8 cellular contexts compared by ENCODE assay signal in the genomic region with DNA sequence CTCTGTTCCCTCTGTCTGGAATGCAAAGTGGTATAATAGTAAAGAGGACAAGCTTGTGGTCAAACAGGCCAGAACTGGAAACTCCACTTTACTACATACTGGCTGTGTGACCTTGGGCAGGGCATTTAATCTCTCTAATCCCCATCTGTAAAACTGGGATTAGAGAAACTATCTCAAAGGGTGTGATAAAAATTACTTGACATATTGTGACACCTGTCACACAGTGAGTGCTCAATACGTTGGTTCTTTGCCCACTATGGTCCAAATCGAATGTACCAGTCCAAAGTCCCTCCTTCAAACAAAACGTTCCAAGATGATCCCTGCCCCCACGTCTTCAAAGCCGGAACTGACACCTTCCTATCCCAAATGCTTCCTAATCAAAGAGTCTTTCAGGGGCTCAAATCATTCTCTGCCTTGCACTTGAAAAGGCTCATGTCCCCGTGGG. TPM values are rescaled to one million over a fixed set of nuclear protein-coding genes. Genes with fewer than 3 reads are reported as not detected.
DNase-seq lines count a peak whose midpoint lies in the region; ATAC-seq and TF ChIP-seq lines count a peak whose summit lies in the region.

No MANE protein-coding gene starts in this region.

- no peak overlapping the region; the same call in 1 of the 2 replicates for H3K9ac ChIP-seq in SK-N-SH

- H3K9me3 ChIP-seq in SK-N-SH (no peaks in the 10 kb centered on the region), stomach (no peaks in the 10 kb centered on the region)

- H3K4me1 Mint-ChIP-seq in activated CD8-positive, alpha-beta T cell treated with anti-CD3 and anti-CD28 coated beads for 36 hours (ENCODE audit: low read depth) = peaks cover 20% of the 10 kb centered on the region
- H3K4me1 Mint-ChIP-seq in immature natural killer cell = peaks cover 27 to 28% of the 10 kb centered on the region in 2 donors

- DNase-seq in SK-N-SH (no peak), immature natural killer cell (no peak), stomach (no peak), hypothalamus (lab: John Stamatoyannopoulos, UW) (no peak)
- DNase-seq in activated CD8-positive, alpha-beta T cell treated with anti-CD3 and anti-CD28 coated beads for 36 hours = no peak
- no peak for DNase-seq in stimulated activated CD4-positive, alpha-beta T cell treated with anti-CD3 and anti-CD28 coated beads, Interleukin-15, amount 100 ng/mL, for 24 hours

- H3K9me2 ChIP-seq in SK-N-SH = no peaks in the 10 kb centered on the region

- H3K79me2 ChIP-seq in SK-N-SH (ENCODE audit: insufficient read depth) = no peaks in the 10 kb centered on the region

- POLR2A ChIA-PET in SK-N-SH (lab: Yijun Ruan, JAX) = interaction anchor here (1.5 kb wide), 1 partner anchor 8 kb away, joined by 4 read pairs; no protein-coding TSS in a partner anchor
- POLR2A ChIA-PET in activated CD8-positive, alpha-beta T cell treated with anti-CD3 and anti-CD28 coated beads for 36 hours (lab: Charles Lee) = interaction anchor here (0.8 to 2.7 kb wide), 7 partner anchors 9 to 125 kb away, joined by 3 to 15 read pairs (median 4); a partner anchor contains a TSS

- H3K4me3 ChIP-seq in SK-N-SH (ENCODE audit: low read depth in 2 of 2, low read length in 1 of 2) = peak overlapping the region; percentile 61 to 78
- peak overlapping the region; percentile 52 to 82 (median 66) for H3K4me3 ChIP-seq in stomach

- H3K9me3 Mint-ChIP-seq in activated CD8-positive, alpha-beta T cell treated with anti-CD3 and anti-CD28 coated beads for 36 hours = no peaks in the 10 kb centered on the region
- no peaks in the 10 kb centered on the region for H3K9me3 Mint-ChIP-seq in immature natural killer cell

- H3K27me3 ChIP-seq in SK-N-SH (ENCODE audit: insufficient read depth) (no peaks in the 10 kb centered on the region), stomach (no peaks in the 10 kb centered on the region)

- TF ChIP-seq RAD21 in SK-N-SH (IDR thresholded peaks at IDR 0.05; ENCODE audit: low read length) = no peak

- TF ChIP-seq CTCF in SK-N-SH (IDR thresholded peaks at IDR 0.05) = no peak
- no peak for TF ChIP-seq CTCF in activated CD8-positive, alpha-beta T cell treated with anti-CD3 and anti-CD28 coated beads for 36 hours (IDR thresholded peaks at IDR 0.05)
- no peak for TF ChIP-seq CTCF in stomach (IDR thresholded peaks at IDR 0.05)

- WGBS in SK-N-SH (ENCODE audit: low lambda C conversion rate) = 30% methylated on average over 6 of the region's 6 CpGs
- WGBS in stomach, 5 donors = 26 to 44% (median 35%) methylated on average over 6 of the region's 6 CpGs

- peak overlapping the region; percentile 86 for H3K4me2 ChIP-seq in SK-N-SH

- H3K36me3 ChIP-seq in SK-N-SH (replicated peaks in 1 of 2; ENCODE audit: control insufficient read depth in 1 of 2, insufficient read depth in 2 of 2, low read length in 1 of 2) (no peaks in the 10 kb centered on the region), stomach (peaks cover 5 to 37% (median 30%) of the 10 kb centered on the region in 4 donors)

- no peaks in the 10 kb centered on the region for H4K20me1 ChIP-seq in SK-N-SH (ENCODE audit: insufficient read depth)

- no peaks in the 10 kb centered on the region for H3K27me3 Mint-ChIP-seq in activated CD8-positive, alpha-beta T cell treated with anti-CD3 and anti-CD28 coated beads for 36 hours
- H3K27me3 Mint-ChIP-seq in immature natural killer cell (ENCODE audit: low read depth in 3 of 3) = peaks cover 3 to 11% (median 9%) of the 10 kb centered on the region in 3 donors

- peak overlapping the region; percentile 93 for H3K27ac Mint-ChIP-seq in activated CD8-positive, alpha-beta T cell treated with anti-CD3 and anti-CD28 coated beads for 36 hours
- peak overlapping the region; percentile 92 to 98 (median 96) for H3K27ac Mint-ChIP-seq in immature natural killer cell

- H3K36me3 Mint-ChIP-seq in activated CD8-positive, alpha-beta T cell treated with anti-CD3 and anti-CD28 coated beads for 36 hours (ENCODE audit: low read depth) = peaks cover 8% of the 10 kb centered on the region
- peaks cover 11 to 16% (median 14%) of the 10 kb centered on the region in 3 donors for H3K36me3 Mint-ChIP-seq in immature natural killer cell

- CTCF ChIA-PET in SK-N-SH (lab: Yijun Ruan, JAX) = interaction anchor here (0.7 to 2.2 kb wide), 5 partner anchors 33 to 68 kb away, joined by 3 to 10 read pairs (median 5); no protein-coding TSS in a partner anchor
- CTCF ChIA-PET in activated CD8-positive, alpha-beta T cell treated with anti-CD3 and anti-CD28 coated beads for 36 hours (lab: Charles Lee) = interaction anchor here (1.0 to 2.6 kb wide), 7 partner anchors 15 to 66 kb away, joined by 3 to 9 read pairs (median 4); no protein-coding TSS in a partner anchor

- peak overlapping the region; percentile 99 for H2AFZ ChIP-seq in SK-N-SH (ENCODE audit: low read depth)

- peak overlapping the region; percentile 93 for H3K4me3 Mint-ChIP-seq in activated CD8-positive, alpha-beta T cell treated with anti-CD3 and anti-CD28 coated beads for 36 hours
- peak overlapping the region; percentile 95 to 98 (median 97) for H3K4me3 Mint-ChIP-seq in immature natural killer cell

- H3K27ac ChIP-seq in SK-N-SH (ENCODE audit: low read depth in 2 of 2, low read length in 1 of 2) (peak overlapping the region; percentile 84 to 98; a peak in 3 of 4 replicates), stomach (peak overlapping the region; percentile 88 to 99 (median 92))

- peaks cover 15% of the 10 kb centered on the region for H3F3A ChIP-seq in SK-N-SH (replicated peaks; ENCODE audit: insufficient read depth)

- intact Hi-C loops in activated CD8-positive, alpha-beta T cell treated with anti-CD3 and anti-CD28 coated beads for 36 hours (cut with micrococcal nuclease) = loop anchor here (5.0 kb wide), 1 partner anchor 45 kb away; a partner anchor contains a TSS
- intact Hi-C loops in stomach (cut with DNase I; ENCODE audit: low total_unique reads) = no loop called here

- H3K4me1 ChIP-seq in SK-N-SH (ENCODE audit: control insufficient read depth in 1 of 2, insufficient read depth in 2 of 2, low read depth in 1 of 2, low read length in 1 of 2) = peaks cover 0 to 13% of the 10 kb centered on the region in 2 experiments; a peak in 2 of 4 replicates
- peaks cover 15 to 22% (median 21%) of the 10 kb centered on the region in 4 donors for H3K4me1 ChIP-seq in stomach

- TF ChIP-seq EP300 in SK-N-SH (IDR thresholded peaks at IDR 0.05; ENCODE audit: borderline replicate concordance in 1 of 2, low read depth in 1 of 2, low read length in 1 of 2) (no peak), stomach (IDR thresholded peaks at IDR 0.05) (no peak)

- ATAC-seq in SK-N-SH treated with all-trans-retinoic acid at 6 μM for 48 hours (no peak), HG02610 (IDR thresholded peaks at IDR 0.05; ENCODE audit: unreplicated experiment) (no peak)
- ATAC-seq in activated CD8-positive, alpha-beta T cell treated with anti-CD3 and anti-CD28 coated beads for 36 hours = no peak

- no peak for TF ChIP-seq POLR2A in stomach (IDR thresholded peaks at IDR 0.05)

TF ChIP-seq in SK-N-SH, 30 proteins besides CTCF, POLR2A, EP300 and RAD21 (continues in another document):
- TF ChIP-seq FOXM1 (IDR thresholded peaks at IDR 0.05; ENCODE audit: low read depth) = no peak
- TF ChIP-seq SIN3A (IDR thresholded peaks at IDR 0.05; ENCODE audit: borderline replicate concordance, low read depth, low read length) = no peak

TF ChIP-seq in SK-N-SH treated with all-trans-retinoic acid at 6 μM for 48 hours, 23 proteins besides CTCF, POLR2A, EP300 and RAD21:
- TF ChIP-seq PPARA (CRISPR knock-in tag; IDR thresholded peaks at IDR 0.05; ENCODE audit: borderline replicate concordance) (no peak), ARNTL (CRISPR knock-in tag; IDR thresholded peaks at IDR 0.05; ENCODE audit: borderline replicate concordance, low read depth) (no peak)

RNA-seq across cellular contexts. Expression of a gene that starts 0.7 kb away (rescaled TPM):
- 20.9 and 25.8 TPM in 2 replicates for polyA plus RNA-seq in SK-N-SH (2012; rRNA removed)
- polyA plus RNA-seq in SK-N-SH (2012; cell fraction: cytosol; rRNA removed) = 8.3 and 12.5 TPM in 2 replicates
- polyA plus RNA-seq in SK-N-SH (2012; cell fraction: nucleus; rRNA removed) = 83.8 and 86.4 TPM in 2 replicates
- total RNA-seq in activated CD8-positive, alpha-beta T cell treated with anti-CD3 and anti-CD28 coated beads for 36 hours = 1 to 10 TPM; 6.4 to 7.4 TPM
- polyA plus RNA-seq in immature natural killer cell = 10 to 100 TPM; 24.0 to 47.1 (median 37.8) TPM
- total RNA-seq in stomach = 10 to 100 TPM in 3 of 5 donors, 1 to 10 TPM in 2; 3.2 to 42.9 (median 22.4) TPM
- polyA plus RNA-seq in stomach = 10 to 100 TPM in 2 of 3 donors, 1 to 10 TPM in 1; 9.1 to 21.5 (median 11.2) TPM

RNA-seq across cellular contexts. Expression of a gene that starts 12.7 kb away (rescaled TPM):
- 1.9 and 2.6 TPM in 2 replicates for polyA plus RNA-seq in SK-N-SH (2012; rRNA removed)
- 1.0 and 1.2 TPM in 2 replicates for polyA plus RNA-seq in SK-N-SH (2012; cell fraction: cytosol; rRNA removed)
- 5.7 and 9.7 TPM in 2 replicates for polyA plus RNA-seq in SK-N-SH (2012; cell fraction: nucleus; rRNA removed)
- total RNA-seq in activated CD8-positive, alpha-beta T cell treated with anti-CD3 and anti-CD28 coated beads for 36 hours = 1 to 10 TPM; 5.2 TPM
- polyA plus RNA-seq in immature natural killer cell = 10 to 100 TPM; 14.5 to 49.2 (median 25.2) TPM
- 100 to 1,000 TPM in 2 of 5 donors, 10 to 100 TPM in 3; 53.1 to 402 (median 81.7) TPM for total RNA-seq in stomach
- 10 to 100 TPM; 13.1 to 47.7 (median 25.3) TPM for polyA plus RNA-seq in stomach

RNA-seq across cellular contexts. Expression of a gene that starts 18.9 kb away (rescaled TPM):
- polyA plus RNA-seq in SK-N-SH (2012; rRNA removed) (0.05 and 0.07 TPM in 2 replicates), immature natural killer cell (1 to 10 TPM in 2 of 3 donors, not detected in 1; 1.4 to 1.6 TPM), stomach (10 to 100 TPM in 2 of 3 donors, 1 to 10 TPM in 1; 5.3 to 16.6 (median 13.0) TPM)
- 0.03 and 0.07 TPM in 2 replicates for polyA plus RNA-seq in SK-N-SH (2012; cell fraction: cytosol; rRNA removed)
- 0.07 and 0.21 TPM in 2 replicates for polyA plus RNA-seq in SK-N-SH (2012; cell fraction: nucleus; rRNA removed)
- under 1 TPM in 1 of 2 experiments, not detected in 1; 0.40 TPM for total RNA-seq in activated CD8-positive, alpha-beta T cell treated with anti-CD3 and anti-CD28 coated beads for 36 hours
- 1 to 10 TPM in 2 of 5 donors, under 1 TPM in 1, not detected in 2; 0.45 to 9.0 (median 2.9) TPM for total RNA-seq in stomach

RNA-seq across cellular contexts. Expression of a gene that starts 22.0 kb away (rescaled TPM):
- polyA plus RNA-seq in SK-N-SH (2012; rRNA removed) (0.43 and 0.67 TPM in 2 replicates), immature natural killer cell (not detected), stomach (10 to 100 TPM in 1 of 3 donors, 1 to 10 TPM in 1, under 1 TPM in 1; 0.88 to 14.1 (median 3.5) TPM)
- 0.08 and 0.13 TPM in 2 replicates for polyA plus RNA-seq in SK-N-SH (2012; cell fraction: cytosol; rRNA removed)
- polyA plus RNA-seq in SK-N-SH (2012; cell fraction: nucleus; rRNA removed) = 3.6 and 4.0 TPM in 2 replicates
- 1 to 10 TPM in 1 of 2 experiments, under 1 TPM in 1; 0.95 to 1.3 TPM for total RNA-seq in activated CD8-positive, alpha-beta T cell treated with anti-CD3 and anti-CD28 coated beads for 36 hours
- total RNA-seq in stomach = 1 to 10 TPM in 1 of 5 donors, under 1 TPM in 2, not detected in 2; 0.89 to 4.3 (median 0.92) TPM

RNA-seq across cellular contexts. Expression of a gene that starts 43.2 kb away (rescaled TPM):
- polyA plus RNA-seq in SK-N-SH (2012; rRNA removed) (100 and 105 TPM in 2 replicates), immature natural killer cell (100 to 1,000 TPM; 181 to 197 (median 181) TPM), stomach (100 to 1,000 TPM; 106 to 134 (median 132) TPM)
- 84.1 and 96.5 TPM in 2 replicates for polyA plus RNA-seq in SK-N-SH (2012; cell fraction: cytosol; rRNA removed)
- polyA plus RNA-seq in SK-N-SH (2012; cell fraction: nucleus; rRNA removed) = 37.0 and 62.4 TPM in 2 replicates
- total RNA-seq in activated CD8-positive, alpha-beta T cell treated with anti-CD3 and anti-CD28 coated beads for 36 hours = 10 to 100 TPM; 32.5 to 34.0 TPM
- total RNA-seq in stomach = 100 to 1,000 TPM in 2 of 5 donors, 10 to 100 TPM in 2, 1 to 10 TPM in 1; 9.3 to 312 (median 25.9) TPM
